13 cellular contexts compared by ENCODE assay signal in genomic region chr9:5621327-5621726, GRCh38. TPM values are rescaled to one million over a fixed set of nuclear protein-coding genes. Genes with fewer than 3 reads are reported as not detected.
DNase-seq lines count a peak whose midpoint lies in the region; FAIRE-seq and TF ChIP-seq lines count a peak whose summit lies in the region.
"Had no signal": no experiment of that assay in that cellular context is flagged by ENCODE, and none has a peak within 500 bp of the region (broad histone marks: within the 10 kb centered on the region; RNA-seq: fewer than 3 reads in every experiment).

No MANE protein-coding gene starts in this region.

- H3K27ac Mint-ChIP-seq in activated naive CD4-positive, alpha-beta T cell treated with anti-CD3 and anti-CD28 coated beads for 36 hours: no peak overlapping the region
- H3K27ac Mint-ChIP-seq in activated naive CD4-positive, alpha-beta T cell treated with anti-CD3 and anti-CD28 coated beads, Interleukin-2, amount 10 ng/mL, durations not matched to agents 7 days and 5 days: no peak overlapping the region
- no peak overlapping the region for H3K27ac Mint-ChIP-seq in progenitor cell of endocrine pancreas
- H3K27ac Mint-ChIP-seq: activated B cell treated with CpG ODN at 0.5 μM for 24 hours had no signal

- no peak overlapping the region for H2AFZ ChIP-seq in smooth muscle cell (ENCODE audit: low read depth)

- no peaks in the 10 kb centered on the region for H4K20me1 ChIP-seq in smooth muscle cell (ENCODE audit: low read depth)

- no peaks in the 10 kb centered on the region for H3K36me3 ChIP-seq in smooth muscle cell (ENCODE audit: low read depth)

- peaks cover 7% of the 10 kb centered on the region for H3K79me2 ChIP-seq in smooth muscle cell (ENCODE audit: low read depth)

- no peaks in the 10 kb centered on the region for H3K9me3 Mint-ChIP-seq in activated naive CD4-positive, alpha-beta T cell treated with anti-CD3 and anti-CD28 coated beads for 36 hours
- no peaks in the 10 kb centered on the region for H3K9me3 Mint-ChIP-seq in activated naive CD4-positive, alpha-beta T cell treated with anti-CD3 and anti-CD28 coated beads, Interleukin-2, amount 10 ng/mL, durations not matched to agents 7 days and 5 days
- no peaks in the 10 kb centered on the region for H3K9me3 Mint-ChIP-seq in progenitor cell of endocrine pancreas (ENCODE audit: low read depth)
- H3K9me3 Mint-ChIP-seq: activated B cell treated with CpG ODN at 0.5 μM for 24 hours had no signal

- FAIRE-seq in RCC 7860 (lab: Jason Lieb, UNC): peak; percentile 94

- peak overlapping the region; percentile 68 for H3K4me2 ChIP-seq in smooth muscle cell

- no peaks in the 10 kb centered on the region for H3K27me3 ChIP-seq in smooth muscle cell (ENCODE audit: low read depth)

- peaks cover 4% of the 10 kb centered on the region for H3K4me1 ChIP-seq in smooth muscle cell (ENCODE audit: low read depth)

- no peaks in the 10 kb centered on the region for H3K27me3 Mint-ChIP-seq in activated naive CD4-positive, alpha-beta T cell treated with anti-CD3 and anti-CD28 coated beads for 36 hours (ENCODE audit: low read depth)
- H3K27me3 Mint-ChIP-seq in activated naive CD4-positive, alpha-beta T cell treated with anti-CD3 and anti-CD28 coated beads, Interleukin-2, amount 10 ng/mL, durations not matched to agents 7 days and 5 days: no peaks in the 10 kb centered on the region
- H3K27me3 Mint-ChIP-seq in progenitor cell of endocrine pancreas: no peaks in the 10 kb centered on the region
- H3K27me3 Mint-ChIP-seq: activated B cell treated with CpG ODN at 0.5 μM for 24 hours had no signal

- peaks cover 7% of the 10 kb centered on the region for H3K36me3 Mint-ChIP-seq in activated naive CD4-positive, alpha-beta T cell treated with anti-CD3 and anti-CD28 coated beads for 36 hours (ENCODE audit: low read depth)
- peaks cover 29% of the 10 kb centered on the region for H3K36me3 Mint-ChIP-seq in activated naive CD4-positive, alpha-beta T cell treated with anti-CD3 and anti-CD28 coated beads, Interleukin-2, amount 10 ng/mL, durations not matched to agents 7 days and 5 days
- no peaks in the 10 kb centered on the region for H3K36me3 Mint-ChIP-seq in progenitor cell of endocrine pancreas (ENCODE audit: insufficient read depth)

- H3K4me1 Mint-ChIP-seq in activated naive CD4-positive, alpha-beta T cell treated with anti-CD3 and anti-CD28 coated beads for 36 hours (ENCODE audit: low read depth): peaks cover 60% of the 10 kb centered on the region
- H3K4me1 Mint-ChIP-seq in activated naive CD4-positive, alpha-beta T cell treated with anti-CD3 and anti-CD28 coated beads, Interleukin-2, amount 10 ng/mL, durations not matched to agents 7 days and 5 days: peaks cover 44% of the 10 kb centered on the region
- peaks cover 2% of the 10 kb centered on the region for H3K4me1 Mint-ChIP-seq in progenitor cell of endocrine pancreas (ENCODE audit: low read depth)

- H3K4me3 ChIP-seq in smooth muscle cell: no peak overlapping the region

- H3K9ac ChIP-seq in smooth muscle cell (ENCODE audit: low read depth): no peak overlapping the region

- H3K27ac ChIP-seq in smooth muscle cell (ENCODE audit: low read depth): peak overlapping the region; percentile 72

- peak; percentile 15 for DNase-seq in activated naive CD4-positive, alpha-beta T cell treated with anti-CD3 and anti-CD28 coated beads for 36 hours
- no peak for DNase-seq in activated naive CD4-positive, alpha-beta T cell treated with anti-CD3 and anti-CD28 coated beads, Interleukin-2, amount 10 ng/mL, durations not matched to agents 7 days and 5 days
- DNase-seq in RCC 7860 (ENCODE audit: low spot score): peak; percentile 78
- DNase-seq in fibroblast of peridontal ligament (ENCODE audit: extremely low read depth): peak; percentile 16
- DNase-seq in smooth muscle cell (lab: John Stamatoyannopoulos, UW; ENCODE audit: unreplicated experiment): no peak
- DNase-seq in progenitor cell of endocrine pancreas (ENCODE audit: low spot score, unreplicated experiment): no peak
- DNase-seq in cerebellar nuclear complex (lab: John Stamatoyannopoulos, UW): no peak
- no peak for DNase-seq in NK-92 (lab: John Stamatoyannopoulos, UW; ENCODE audit: unreplicated experiment)
- DNase-seq: ACHN, activated B cell treated with CpG ODN at 0.5 μM for 24 hours, glutamatergic neuron, NCI-H446 treated with DMSO at 0.1 percent for 48 hours, posterior cingulate gyrus had no signal

- peaks cover 3% of the 10 kb centered on the region for H3F3A ChIP-seq in smooth muscle cell (ENCODE audit: low read depth)

- no peak for TF ChIP-seq CTCF in smooth muscle cell (IDR thresholded peaks at IDR 0.05; ENCODE audit: borderline replicate concordance, insufficient read depth, poor library complexity, severe bottlenecking)
- no peak for TF ChIP-seq CTCF in progenitor cell of endocrine pancreas (IDR thresholded peaks at IDR 0.05; ENCODE audit: unreplicated experiment)

- H3K9me3 ChIP-seq in smooth muscle cell (replicated peaks; ENCODE audit: low read depth): no peaks in the 10 kb centered on the region

- CTCF ChIA-PET in activated naive CD4-positive, alpha-beta T cell treated with anti-CD3 and anti-CD28 coated beads for 36 hours (lab: Charles Lee): no interaction called here
- CTCF ChIA-PET in activated naive CD4-positive, alpha-beta T cell treated with anti-CD3 and anti-CD28 coated beads, Interleukin-2, amount 10 ng/mL, durations not matched to agents 7 days and 5 days (lab: Charles Lee): interaction anchor here (1.0 kb wide), 1 partner anchor 12 kb away, joined by 6 read pairs; no protein-coding TSS in a partner anchor

- 35% methylated on average over 4 of the region's 4 CpGs for WGBS in smooth muscle cell (ENCODE audit: low lambda C conversion rate)

- no peak overlapping the region for H3K4me3 Mint-ChIP-seq in activated naive CD4-positive, alpha-beta T cell treated with anti-CD3 and anti-CD28 coated beads for 36 hours
- H3K4me3 Mint-ChIP-seq in activated naive CD4-positive, alpha-beta T cell treated with anti-CD3 and anti-CD28 coated beads, Interleukin-2, amount 10 ng/mL, durations not matched to agents 7 days and 5 days: no peak overlapping the region
- H3K4me3 Mint-ChIP-seq in progenitor cell of endocrine pancreas (ENCODE audit: low read depth): no peak overlapping the region
- H3K4me3 Mint-ChIP-seq: activated B cell treated with CpG ODN at 0.5 μM for 24 hours had no signal

- intact Hi-C loops in activated naive CD4-positive, alpha-beta T cell treated with anti-CD3 and anti-CD28 coated beads for 36 hours (cut with micrococcal nuclease): loop anchor here (10.0 kb wide), 2 partner anchors 787 to 1317 kb away; partner anchors contain the start of gene GLIS3

RNA-seq across cellular contexts. Expression of gene RIC1, which starts 7.6 kb away (rescaled TPM):
- total RNA-seq in activated naive CD4-positive, alpha-beta T cell treated with anti-CD3 and anti-CD28 coated beads for 36 hours: 10 to 100 TPM; 14.5 to 16.4 TPM
- total RNA-seq in smooth muscle cell (52.4 and 54.0 TPM in 2 replicates), progenitor cell of endocrine pancreas (24.2 and 25.1 TPM in 2 replicates)
- 9.9 and 11.1 TPM in 2 replicates for polyA plus RNA-seq in smooth muscle cell

Comparison
In these comparisons a context has a peak if more than half of its experiments do, and no peak if none do; other contexts are left out.
1. DNase-seq: peak in activated naive CD4-positive, alpha-beta T cell treated with anti-CD3 and anti-CD28 coated beads for 36 hours (single experiment), RCC 7860 (single experiment) and fibroblast of peridontal ligament (single experiment); none in activated naive CD4-positive, alpha-beta T cell treated with anti-CD3 and anti-CD28 coated beads, Interleukin-2, amount 10 ng/mL, durations not matched to agents 7 days and 5 days (single experiment), smooth muscle cell (single experiment), progenitor cell of endocrine pancreas (single experiment), cerebellar nuclear complex (0 of 2) and NK-92 (single experiment).